ENCODE assay signal across 15 cellular contexts in genomic region chr19:4297901-4298771, GRCh38. TPM values are rescaled to one million over a fixed set of nuclear protein-coding genes. Genes with fewer than 3 reads are reported as not detected.
DNase-seq lines count a peak whose midpoint lies in the region; ATAC-seq and TF ChIP-seq lines count a peak whose summit lies in the region.
"Had no signal": no experiment of that assay in that cellular context is flagged by ENCODE, and none has a peak within 500 bp of the region (broad histone marks: within the 10 kb centered on the region; RNA-seq: fewer than 3 reads in every experiment).

No MANE protein-coding gene starts in this region.

- ATAC-seq in CD4-positive, alpha-beta T cell (ENCODE audit: poor library complexity) = no peak
- ATAC-seq in naive thymus-derived CD8-positive, alpha-beta T cell = no peak
- ATAC-seq: heart right ventricle, left cardiac atrium had no signal

- no peaks in the 10 kb centered on the region for H3K27me3 ChIP-seq in CD4-positive, alpha-beta T cell (ENCODE audit: control insufficient read depth, insufficient read depth, low read length)
- H3K27me3 ChIP-seq in H7 (ENCODE audit: control insufficient read depth, insufficient read depth, low read length) (peaks cover 2% of the 10 kb centered on the region), left ventricle myocardium inferior (ENCODE audit: low read depth) (peaks cover 72% of the 10 kb centered on the region)

- H3K9me3 ChIP-seq in CD4-positive, alpha-beta T cell (ENCODE audit: control insufficient read depth, low read length) = no peaks in the 10 kb centered on the region
- H3K9me3 ChIP-seq in left ventricle myocardium inferior (replicated peaks) = no peaks in the 10 kb centered on the region
- H3K9me3 ChIP-seq: heart right ventricle had no signal

- POLR2A ChIA-PET in CD4-positive, alpha-beta T cell (lab: Charles Lee) = interaction anchor here (2.0 kb wide), 1 partner anchor 45 kb away, joined by 9 read pairs; the partner anchor contains the start of gene MPND
- POLR2A ChIA-PET in naive thymus-derived CD8-positive, alpha-beta T cell (lab: Charles Lee) = interaction anchor here (0.9 kb wide), 1 partner anchor 46 kb away, joined by 6 read pairs; no protein-coding TSS in a partner anchor

- no peak for DNase-seq in CD4-positive, alpha-beta T cell
- peak; percentile 70 for DNase-seq in H7
- DNase-seq in activated T-cell treated with anti-CD3 and anti-CD28 coated beads, Interleukin-2, amount 50 U/mL, for 48 hours = peak; percentile 53 to 61
- no peak for DNase-seq in naive thymus-derived CD8-positive, alpha-beta T cell
- no peak for DNase-seq in H4 (ENCODE audit: low spot score)
- DNase-seq in left ventricle myocardium inferior = no peak
- no peak for DNase-seq in NCI-H2171 treated with DMSO at 0.1 percent for 48 hours (lab: John Stamatoyannopoulos, UW)
- DNase-seq: activated CD4-positive, alpha-beta T cell treated with anti-CD3 and anti-CD28 coated beads, Interleukin-2, amount 50 U/mL, for 1 hour; erythroblast; heart right ventricle; left cardiac atrium; MV-4-11; OCI-M1 had no signal

- peaks cover 34% of the 10 kb centered on the region for H3K4me1 Mint-ChIP-seq in CD4-positive, alpha-beta T cell (ENCODE audit: low read depth)
- peaks cover 22 to 51% (median 35%) of the 10 kb centered on the region in 4 donors for H3K4me1 Mint-ChIP-seq in naive thymus-derived CD8-positive, alpha-beta T cell

- H3K27ac Mint-ChIP-seq in CD4-positive, alpha-beta T cell = peak overlapping the region; percentile 74
- peak overlapping the region in 9 of 10 donors; percentile 43 to 96 (median 86) for H3K27ac Mint-ChIP-seq in naive thymus-derived CD8-positive, alpha-beta T cell

- H3K4me1 ChIP-seq in left ventricle myocardium inferior = no peaks in the 10 kb centered on the region
- H3K4me1 ChIP-seq: heart right ventricle had no signal

- CTCF ChIA-PET in CD4-positive, alpha-beta T cell (lab: Charles Lee) = interaction anchor here (0.6 kb wide), 1 partner anchor 221 kb away, joined by 3 read pairs; no protein-coding TSS in a partner anchor

- H3K36me3 ChIP-seq in H7 (replicated peaks; ENCODE audit: control insufficient read depth, insufficient read depth, low read length) = no peaks in the 10 kb centered on the region
- H3K36me3 ChIP-seq in left ventricle myocardium inferior = no peaks in the 10 kb centered on the region
- H3K36me3 ChIP-seq: heart right ventricle had no signal

- H3K4me3 ChIP-seq in H7 (ENCODE audit: insufficient read depth, low read depth, low read length) (no peak overlapping the region), left ventricle myocardium inferior (no peak overlapping the region)
- H3K4me3 ChIP-seq: heart right ventricle had no signal

- intact Hi-C loops in CD4-positive, alpha-beta T cell (cut with DNase I, micrococcal nuclease) = no loop called here
- intact Hi-C loops in left ventricle myocardium inferior (cut with micrococcal nuclease) = no loop called here

- no peaks in the 10 kb centered on the region for H3K9me3 Mint-ChIP-seq in CD4-positive, alpha-beta T cell
- no peaks in the 10 kb centered on the region for H3K9me3 Mint-ChIP-seq in naive thymus-derived CD8-positive, alpha-beta T cell
- H3K9me3 Mint-ChIP-seq: stimulated activated naive CD8-positive, alpha-beta T cell treated with anti-CD3 and anti-CD28 coated beads, Interleukin-15, Interleukin-2, amounts not matched to agents 100 ng/mL and 50 ng/mL, for 24 hours had no signal

- no peak overlapping the region for H3K27ac ChIP-seq in CD4-positive, alpha-beta T cell (ENCODE audit: low read depth, low read length)
- H3K27ac ChIP-seq in left ventricle myocardium inferior (replicated peaks) = no peak overlapping the region
- H3K27ac ChIP-seq: heart right ventricle had no signal

- H3K36me3 Mint-ChIP-seq in CD4-positive, alpha-beta T cell (ENCODE audit: low read depth) = peaks cover 23% of the 10 kb centered on the region
- H3K36me3 Mint-ChIP-seq in naive thymus-derived CD8-positive, alpha-beta T cell = peaks cover 0 to 34% (median 0%) of the 10 kb centered on the region in 3 donors

- TF ChIP-seq CTCF in CD4-positive, alpha-beta T cell (IDR thresholded peaks at IDR 0.05) = no peak
- TF ChIP-seq CTCF in left ventricle myocardium inferior (IDR thresholded peaks at IDR 0.05; ENCODE audit: borderline replicate concordance) = no peak

- H3K27me3 Mint-ChIP-seq in CD4-positive, alpha-beta T cell = no peaks in the 10 kb centered on the region
- H3K27me3 Mint-ChIP-seq in naive thymus-derived CD8-positive, alpha-beta T cell = no peaks in the 10 kb centered on the region
- H3K27me3 Mint-ChIP-seq: stimulated activated naive CD8-positive, alpha-beta T cell treated with anti-CD3 and anti-CD28 coated beads, Interleukin-15, Interleukin-2, amounts not matched to agents 100 ng/mL and 50 ng/mL, for 24 hours had no signal

- no peak overlapping the region for H3K4me3 Mint-ChIP-seq in CD4-positive, alpha-beta T cell
- peak overlapping the region in 3 of 10 donors; percentile 24 to 80 (median 60) for H3K4me3 Mint-ChIP-seq in naive thymus-derived CD8-positive, alpha-beta T cell
- H3K4me3 Mint-ChIP-seq: stimulated activated naive CD8-positive, alpha-beta T cell treated with anti-CD3 and anti-CD28 coated beads, Interleukin-15, Interleukin-2, amounts not matched to agents 100 ng/mL and 50 ng/mL, for 24 hours had no signal

RNA-seq across cellular contexts. Expression of gene TMIGD2, which starts 4.1 kb away (rescaled TPM):
- total RNA-seq in CD4-positive, alpha-beta T cell = 10 to 100 TPM; 17.6 to 20.9 TPM
- total RNA-seq in H7 (2014; rRNA removed; shearing (Covaris generic)) = 0.45 and 0.78 TPM in 2 replicates
- 10 to 100 TPM; 41.6 to 43.9 TPM for total RNA-seq in naive thymus-derived CD8-positive, alpha-beta T cell
- polyA plus RNA-seq in naive thymus-derived CD8-positive, alpha-beta T cell = 100 to 1,000 TPM in 1 of 3 donors, 10 to 100 TPM in 2; 65.8 to 105 (median 96.5) TPM
- total RNA-seq in H4 (2014; rRNA removed; shearing (Covaris generic)) = not detected in 2 replicates
- not detected for total RNA-seq in left ventricle myocardium inferior
- total RNA-seq: renal cortical epithelial cell had no signal

RNA-seq across cellular contexts. Expression of gene FSD1, which starts 6.3 kb away (rescaled TPM):
- 1 to 10 TPM in 1 of 2 experiments, under 1 TPM in 1; 0.98 to 1.0 TPM for total RNA-seq in CD4-positive, alpha-beta T cell
- 29.8 and 34.1 TPM in 2 replicates for total RNA-seq in H7 (2014; rRNA removed; shearing (Covaris generic))
- 1 to 10 TPM; 1.4 to 4.0 TPM for total RNA-seq in naive thymus-derived CD8-positive, alpha-beta T cell
- polyA plus RNA-seq in naive thymus-derived CD8-positive, alpha-beta T cell = 1 to 10 TPM; 1.5 to 3.9 (median 3.4) TPM
- total RNA-seq in H4 (2014; rRNA removed; shearing (Covaris generic)) = 19.0 and 26.7 TPM in 2 replicates
- not detected for total RNA-seq in left ventricle myocardium inferior
- total RNA-seq: left cardiac atrium had no signal

RNA-seq across cellular contexts. Expression of gene SHD, which starts 19.1 kb away (rescaled TPM):
- under 1 TPM; 0.14 to 0.64 TPM for total RNA-seq in CD4-positive, alpha-beta T cell
- 1.3 and 1.5 TPM in 2 replicates for total RNA-seq in H7 (2014; rRNA removed; shearing (Covaris generic))
- not detected for total RNA-seq in naive thymus-derived CD8-positive, alpha-beta T cell
- not detected for polyA plus RNA-seq in naive thymus-derived CD8-positive, alpha-beta T cell
- total RNA-seq in H4 (2014; rRNA removed; shearing (Covaris generic)) = not detected in 2 replicates
- 0.16 TPM for total RNA-seq in left ventricle myocardium inferior
- total RNA-seq: renal cortical epithelial cell had no signal

RNA-seq across cellular contexts. Expression of gene STAP2, which starts 40.5 kb away (rescaled TPM):
- 1 to 10 TPM; 1.7 to 1.8 TPM for total RNA-seq in CD4-positive, alpha-beta T cell
- 14.2 and 18.0 TPM in 2 replicates for total RNA-seq in H7 (2014; rRNA removed; shearing (Covaris generic))
- total RNA-seq in naive thymus-derived CD8-positive, alpha-beta T cell = 1 to 10 TPM; 1.4 to 2.3 TPM
- 1 to 10 TPM; 1.3 to 2.6 (median 1.5) TPM for polyA plus RNA-seq in naive thymus-derived CD8-positive, alpha-beta T cell
- 0.19 and 0.78 TPM in 2 replicates for total RNA-seq in H4 (2014; rRNA removed; shearing (Covaris generic))
- total RNA-seq in left ventricle myocardium inferior = 2.6 TPM

RNA-seq across cellular contexts. Expression of gene MPND, which starts 45.2 kb away (rescaled TPM):
- total RNA-seq in CD4-positive, alpha-beta T cell = 10 to 100 TPM; 10.3 to 11.0 TPM
- total RNA-seq in H7 (2014; rRNA removed; shearing (Covaris generic)) = 11.4 and 17.4 TPM in 2 replicates
- total RNA-seq in naive thymus-derived CD8-positive, alpha-beta T cell = 10 to 100 TPM; 18.9 to 22.1 TPM
- 1 to 10 TPM; 4.6 to 5.3 (median 4.7) TPM for polyA plus RNA-seq in naive thymus-derived CD8-positive, alpha-beta T cell
- total RNA-seq in H4 (2014; rRNA removed; shearing (Covaris generic)) = 1.7 and 2.9 TPM in 2 replicates
- 19.2 TPM for total RNA-seq in left ventricle myocardium inferior

Comparison
In these comparisons a context has a peak if more than half of its experiments do, and no peak if none do; other contexts are left out.
1. DNase-seq: peak in H7 (single experiment) and activated T-cell treated with anti-CD3 and anti-CD28 coated beads, Interleukin-2, amount 50 U/mL, for 48 hours (2 of 2); none in CD4-positive, alpha-beta T cell (0 of 10), naive thymus-derived CD8-positive, alpha-beta T cell (0 of 10), H4 (single experiment), left ventricle myocardium inferior (single experiment) and NCI-H2171 treated with DMSO at 0.1 percent for 48 hours (single experiment).
2. RNA of gene TMIGD2, which starts 4.1 kb away (total RNA-seq): 41.6 to 43.9 TPM in naive thymus-derived CD8-positive, alpha-beta T cell and 17.6 to 20.9 TPM in CD4-positive, alpha-beta T cell; 0.45 to 0.78 TPM in H7, not detected in H4 and not detected in left ventricle myocardium inferior (single experiment); every median in the first group is over 10 times any median in the second.